Comparison of ENCODE assay signal across 8 cellular contexts in genomic region chr5:149320791-149321330, GRCh38. TPM values are rescaled to one million over a fixed set of nuclear protein-coding genes. Genes with fewer than 3 reads are reported as not detected.
DNase-seq lines count a peak whose midpoint lies in the region; ATAC-seq and TF ChIP-seq lines count a peak whose summit lies in the region.

No MANE protein-coding gene starts in this region.

- H3K27me3 ChIP-seq in testis: no peaks in the 10 kb centered on the region

- H3K4me3 ChIP-seq in choroid plexus epithelial cell (ENCODE audit: low read depth, low read length): no peak overlapping the region
- H3K4me3 ChIP-seq in testis: no peak overlapping the region

- WGBS in testis, 2 donors: 29 to 38% methylated on average over 1 to 4 of the region's 4 CpGs

- H3K27ac ChIP-seq in testis: peak overlapping the region; percentile 55 to 65

- H3K9me3 ChIP-seq in testis: no peaks in the 10 kb centered on the region

- TF ChIP-seq POLR2A in testis (IDR thresholded peaks at IDR 0.05): no peak

- H3K4me1 ChIP-seq in testis: peaks cover 15% of the 10 kb centered on the region

- DNase-seq in H4 (ENCODE audit: low spot score): peak; percentile 95
- peak; percentile 30 for DNase-seq in NCI-H524 treated with DMSO at 0.1 percent for 48 hours (lab: John Stamatoyannopoulos, UW)
- peak; percentile 97 for DNase-seq in choroid plexus epithelial cell (ENCODE audit: low read depth)
- peak; percentile 87 for DNase-seq in left lobe of liver (ENCODE audit: low spot score)
- peak; percentile 94 for DNase-seq in testis
- no peak for DNase-seq in stimulated activated naive CD4-positive, alpha-beta T cell (lab: John Stamatoyannopoulos, UW)
- no peak for DNase-seq in stimulated activated CD4-positive, alpha-beta T cell treated with anti-CD3 and anti-CD28 coated beads, Interleukin-2, amount 100 ng/mL, for 48 hours
- DNase-seq in activated CD4-positive, alpha-beta T cell treated with anti-CD3 and anti-CD28 coated beads, Interleukin-2, amount 50 U/mL, for 48 hours: no peak

- TF ChIP-seq CTCF in choroid plexus epithelial cell (conservative IDR thresholded peaks at IDR 0.05; ENCODE audit: low read depth, low read length): no peak
- TF ChIP-seq CTCF in testis (IDR thresholded peaks at IDR 0.05): no peak

- intact Hi-C loops in testis (cut with DNase I; ENCODE audit: low total_unique reads): loop anchor here (10.0 kb wide), 1 partner anchor 234 kb away; the partner anchor contains the start of gene CSNK1A1

- no peaks in the 10 kb centered on the region for H3K36me3 ChIP-seq in testis (ENCODE audit: low read depth, missing control alignments)

- peak; percentile 93 for ATAC-seq in left lobe of liver

RNA-seq across cellular contexts. Expression of gene GRPEL2, which starts 24.4 kb away (rescaled TPM):
- total RNA-seq in H4 (2014; rRNA removed; shearing (Covaris generic)): 17.9 and 19.9 TPM in 2 replicates
- total RNA-seq in left lobe of liver (5.1 TPM), testis (10 to 100 TPM; 13.3 to 14.3 TPM)
- polyA plus RNA-seq in testis (ENCODE audit: insufficient read depth, low read depth, low replicate concordance): 11.6 TPM

RNA-seq across cellular contexts. Expression of gene PCYOX1L, which starts 37.0 kb away (rescaled TPM):
- 19.5 and 20.8 TPM in 2 replicates for total RNA-seq in H4 (2014; rRNA removed; shearing (Covaris generic))
- 0.93 TPM for total RNA-seq in left lobe of liver
- 10 to 100 TPM; 29.9 to 30.5 TPM for total RNA-seq in testis
- polyA plus RNA-seq in testis (ENCODE audit: insufficient read depth, low read depth, low replicate concordance): 24.6 TPM

RNA-seq across cellular contexts. Expression of gene AFAP1L1, which starts 49.2 kb away (rescaled TPM):
- 2.0 and 3.2 TPM in 2 replicates for total RNA-seq in H4 (2014; rRNA removed; shearing (Covaris generic))
- total RNA-seq in left lobe of liver (2.6 TPM), testis (10 to 100 TPM; 10.4 to 12.6 TPM)
- 11.9 TPM for polyA plus RNA-seq in testis (ENCODE audit: insufficient read depth, low read depth, low replicate concordance)

RNA-seq across cellular contexts. Expression of gene IL17B, which starts 58.2 kb away (rescaled TPM):
- total RNA-seq in H4 (2014; rRNA removed; shearing (Covaris generic)): 0.31 TPM in 1 of 2 replicates, not detected in the other
- total RNA-seq in left lobe of liver (not detected), testis (10 to 100 TPM in 1 of 2 donors, 1 to 10 TPM in 1; 4.7 to 12.4 TPM)
- 5.0 TPM for polyA plus RNA-seq in testis (ENCODE audit: insufficient read depth, low read depth, low replicate concordance)

Comparison
In these comparisons a context has a peak if more than half of its experiments do, and no peak if none do; other contexts are left out.
1. DNase-seq: peak in H4 (single experiment), NCI-H524 treated with DMSO at 0.1 percent for 48 hours (single experiment), choroid plexus epithelial cell (single experiment), left lobe of liver (single experiment) and testis (single experiment); none in stimulated activated naive CD4-positive, alpha-beta T cell (0 of 6), stimulated activated CD4-positive, alpha-beta T cell treated with anti-CD3 and anti-CD28 coated beads, Interleukin-2, amount 100 ng/mL, for 48 hours (0 of 2) and activated CD4-positive, alpha-beta T cell treated with anti-CD3 and anti-CD28 coated beads, Interleukin-2, amount 50 U/mL, for 48 hours (0 of 2).
2. RNA of gene PCYOX1L, which starts 37.0 kb away (total RNA-seq): 29.9 to 30.5 TPM in testis and 19.5 to 20.8 TPM in H4; 0.93 TPM in left lobe of liver (single experiment); every median in the first group is over 10 times any median in the second.